1 cellular context compared by ENCODE assay signal in genomic region chr12:45234134-45234865, GRCh38.
A peak's percentile ranks its signal among the peaks of the same experiment; 100 is the strongest.
TF ChIP-seq lines count a peak whose summit lies in the region.

No MANE protein-coding gene starts in this region.

TF ChIP-seq in K562, 482 proteins besides CTCF, POLR2A, EP300 and RAD21 (continued from another document and continues in another):
- TF ChIP-seq ARID3B (CRISPR knock-in tag; IDR thresholded peaks at IDR 0.05; ENCODE audit: borderline replicate concordance) (no peak), GABPB1 (CRISPR knock-in tag; IDR thresholded peaks at IDR 0.05) (no peak), ZNF76 (CRISPR knock-in tag; IDR thresholded peaks at IDR 0.05; ENCODE audit: borderline replicate concordance) (no peak), FOXM1 (IDR thresholded peaks at IDR 0.05; ENCODE audit: low read depth) (no peak), FOXM1 (CRISPR knock-in tag; IDR thresholded peaks at IDR 0.05; ENCODE audit: low read depth) (no peak), RBM34 (IDR thresholded peaks at IDR 0.05; ENCODE audit: borderline replicate concordance, insufficient read depth, low read length) (no peak), PKNOX1 (IDR thresholded peaks at IDR 0.05) (no peak; the same call in 1 of the 2 replicates), IRF1 (CRISPR knock-in tag; IDR thresholded peaks at IDR 0.05; ENCODE audit: borderline replicate concordance) (no peak), MCM5 (IDR thresholded peaks at IDR 0.05; ENCODE audit: low read depth) (no peak), TEAD2 (tag; IDR thresholded peaks at IDR 0.05) (peak; percentile 62; the same call in 1 of the 2 replicates), MAFG (tag; conservative IDR thresholded peaks at IDR 0.05) (peak; percentile 93), ZFP1 (CRISPR knock-in tag; IDR thresholded peaks at IDR 0.05) (no peak), GATAD2B (IDR thresholded peaks at IDR 0.05; ENCODE audit: borderline replicate concordance) (0 out of 2 replicates have a peak, but pooled peaks have one; percentile 30), FOSL1 (tag; conservative IDR thresholded peaks at IDR 0.05) (peak; percentile 91), KLF1 (tag; IDR thresholded peaks at IDR 0.05) (no peak), NR0B1 (IDR thresholded peaks at IDR 0.05; ENCODE audit: partially characterized antibody) (no peak), MYNN (IDR thresholded peaks at IDR 0.05) (no peak), MYNN (CRISPR knock-in tag; IDR thresholded peaks at IDR 0.05) (no peak), E2F8 (IDR thresholded peaks at IDR 0.05; ENCODE audit: low read depth, partially characterized antibody) (no peak), VEZF1 (CRISPR knock-in tag; IDR thresholded peaks at IDR 0.05) (peak; percentile 27; the same call in 1 of the 2 replicates), SIRT6 (IDR thresholded peaks at IDR 0.05; ENCODE audit: low read depth, low read length) (no peak), RBBP5 (IDR thresholded peaks at IDR 0.05; ENCODE audit: borderline replicate concordance, insufficient read depth, low read length, poor library complexity, severe bottlenecking) (peak; percentile 45), L3MBTL2 (IDR thresholded peaks at IDR 0.05) (no peak), C11orf30 (IDR thresholded peaks at IDR 0.05; ENCODE audit: low read depth) (peak; percentile 92), MAZ (CRISPR knock-in tag; conservative IDR thresholded peaks at IDR 0.05 in 1 of 2, IDR thresholded peaks at IDR 0.05 in 1 of 2) (no peak), TAF9B (IDR thresholded peaks at IDR 0.05; ENCODE audit: partially characterized antibody) (peak; percentile 36), ZNF436 (CRISPR knock-in tag; IDR thresholded peaks at IDR 0.05) (no peak), SMAD1 (IDR thresholded peaks at IDR 0.05; ENCODE audit: low read depth, low read length, partially characterized antibody) (no peak), CEBPB (tag; IDR thresholded peaks at IDR 0.05) (no peak), SMARCE1 (IDR thresholded peaks at IDR 0.05) (peak; percentile 84), ZNF174 (CRISPR knock-in tag; IDR thresholded peaks at IDR 0.05) (no peak), ZC3H11A (IDR thresholded peaks at IDR 0.05; ENCODE audit: low read depth, low read length) (no peak), NKRF (IDR thresholded peaks at IDR 0.05; ENCODE audit: borderline replicate concordance) (no peak), ZNF592 (IDR thresholded peaks at IDR 0.05) (0 out of 2 replicates have a peak, but pooled peaks have one; percentile 30), HNRNPK (IDR thresholded peaks at IDR 0.05; ENCODE audit: low read depth, low read length, poor library complexity, severe bottlenecking) (no peak), E2F1 (CRISPR knock-in tag; IDR thresholded peaks at IDR 0.05) (no peak), ARID1B (IDR thresholded peaks at IDR 0.05) (peak; percentile 69), PPARD (CRISPR knock-in tag; IDR thresholded peaks at IDR 0.05) (no peak), HMG20A (CRISPR knock-in tag; conservative IDR thresholded peaks at IDR 0.05) (no peak), RBM39 (optimal IDR thresholded peaks at IDR 0.05; ENCODE audit: low read depth, low read length) (no peak), MXD1 (CRISPR knock-in tag; IDR thresholded peaks at IDR 0.05; ENCODE audit: borderline replicate concordance, poor library complexity, severe bottlenecking) (no peak), XRCC3 (IDR thresholded peaks at IDR 0.05) (no peak), CREM (IDR thresholded peaks at IDR 0.05; ENCODE audit: low read depth) (no peak), ZBTB7A (IDR thresholded peaks at IDR 0.05; ENCODE audit: borderline replicate concordance, control insufficient read depth, low read depth, low read length) (peak; percentile 37; the same call in 1 of the 2 replicates), E2F4 (CRISPR knock-in tag; IDR thresholded peaks at IDR 0.05; ENCODE audit: low read depth) (no peak), ETV5 (CRISPR knock-in tag; IDR thresholded peaks at IDR 0.05; ENCODE audit: low read depth) (no peak), DPF2 (IDR thresholded peaks at IDR 0.05) (peak; percentile 72), NFE2 (IDR thresholded peaks at IDR 0.05; ENCODE audit: low read depth) (peak; percentile 92), SMAD4 (CRISPR knock-in tag; conservative IDR thresholded peaks at IDR 0.05) (no peak)
